ENCODE assay signal across 8 cellular contexts in genomic region chr18:48868468-48869466, GRCh38.
A peak's percentile ranks its signal among the peaks of the same experiment; 100 is the strongest.
DNase-seq lines count a peak whose midpoint lies in the region; ATAC-seq and TF ChIP-seq lines count a peak whose summit lies in the region.

No MANE protein-coding gene starts in this region.

- no peaks in the 10 kb centered on the region for H3K27me3 Mint-ChIP-seq in natural killer cell treated with Interleukin-12 subunit alpha and Interleukin-12 subunit beta and Interleukin-15 and Interleukin-18, amount 100 ng/mL, for 72 hours

- peak overlapping the region; percentile 92 to 94 for H3K27ac Mint-ChIP-seq in natural killer cell treated with Interleukin-12 subunit alpha and Interleukin-12 subunit beta and Interleukin-15 and Interleukin-18, amount 100 ng/mL, for 72 hours

- ATAC-seq in GM21381 (IDR thresholded peaks at IDR 0.05; ENCODE audit: unreplicated experiment) (peak; percentile 81), HG03565 (IDR thresholded peaks at IDR 0.05; ENCODE audit: unreplicated experiment) (peak; percentile 80)
- ATAC-seq in natural killer cell treated with Interleukin-12 subunit alpha and Interleukin-12 subunit beta and Interleukin-15 and Interleukin-18, amount 100 ng/mL, for 72 hours, result peak; percentile 90 to 93

- peaks cover 45 to 52% of the 10 kb centered on the region in 2 donors for H3K4me1 Mint-ChIP-seq in natural killer cell treated with Interleukin-12 subunit alpha and Interleukin-12 subunit beta and Interleukin-15 and Interleukin-18, amount 100 ng/mL, for 72 hours (ENCODE audit: low read depth in 2 of 2)

- TF ChIP-seq CTCF in GM12864 (IDR thresholded peaks at IDR 0.05; ENCODE audit: low read depth, low read length, missing control alignments), result no peak

- DNase-seq in GM12864 (ENCODE audit: low read depth) (peak; percentile 93), pons (ENCODE audit: low spot score) (no peak), NCI-H187 (lab: John Stamatoyannopoulos, UW) (no peak)
- peak; percentile 42 for DNase-seq in activated CD8-positive, alpha-beta memory T cell treated with anti-CD3 and anti-CD28 coated beads, Interleukin-2, amount 50 U/mL, for 24 hours (ENCODE audit: extremely low read depth)
- peak; percentile 85 for DNase-seq in natural killer cell treated with Interleukin-12 subunit alpha and Interleukin-12 subunit beta and Interleukin-15 and Interleukin-18, amount 100 ng/mL, for 72 hours (ENCODE audit: low spot score)
- DNase-seq in effector CD8-positive, alpha-beta T cell (lab: John Stamatoyannopoulos, UW), result no peak

- H3K9me3 Mint-ChIP-seq in natural killer cell treated with Interleukin-12 subunit alpha and Interleukin-12 subunit beta and Interleukin-15 and Interleukin-18, amount 100 ng/mL, for 72 hours, result no peaks in the 10 kb centered on the region

- H3K36me3 Mint-ChIP-seq in natural killer cell treated with Interleukin-12 subunit alpha and Interleukin-12 subunit beta and Interleukin-15 and Interleukin-18, amount 100 ng/mL, for 72 hours, result no peaks in the 10 kb centered on the region

- no peak overlapping the region; the same call in 1 of the 2 replicates for H3K4me3 ChIP-seq in GM12864 (ENCODE audit: low read depth, low read length)

- H3K4me3 Mint-ChIP-seq in natural killer cell treated with Interleukin-12 subunit alpha and Interleukin-12 subunit beta and Interleukin-15 and Interleukin-18, amount 100 ng/mL, for 72 hours, result peak overlapping the region; percentile 80

Comparison
In these comparisons a context has a peak if more than half of its experiments do, and no peak if none do; other contexts are left out.
1. DNase-seq: peak in GM12864 (single experiment), activated CD8-positive, alpha-beta memory T cell treated with anti-CD3 and anti-CD28 coated beads, Interleukin-2, amount 50 U/mL, for 24 hours (single experiment) and natural killer cell treated with Interleukin-12 subunit alpha and Interleukin-12 subunit beta and Interleukin-15 and Interleukin-18, amount 100 ng/mL, for 72 hours (single experiment); none in pons (single experiment), NCI-H187 (0 of 2) and effector CD8-positive, alpha-beta T cell (single experiment).
2. Peak in every context shown above with its lines, with median percentiles within 50 percentile points of each other: ATAC-seq.